Comparison of ENCODE assay signal across 24 cellular contexts in genomic region chrX:40908026-40908425, GRCh38.
DNase-seq lines count a peak whose midpoint lies in the region; ATAC-seq, FAIRE-seq and TF ChIP-seq lines count a peak whose summit lies in the region.
"Had no signal": no experiment of that assay in that cellular context is flagged by ENCODE, and none has a peak within 500 bp of the region (broad histone marks: within the 10 kb centered on the region; RNA-seq: fewer than 3 reads in every experiment).

No MANE protein-coding gene starts in this region.

- ATAC-seq in HG03025 (IDR thresholded peaks at IDR 0.05; ENCODE audit: low FRiP score, unreplicated experiment) (no peak), GM19467 (IDR thresholded peaks at IDR 0.05; ENCODE audit: unreplicated experiment) (no peak), GM21528 (IDR thresholded peaks at IDR 0.05; ENCODE audit: low FRiP score, unreplicated experiment) (no peak)
- ATAC-seq: left cardiac atrium; Right ventricle myocardium inferior; stimulated activated naive B cell treated with anti-CD40 and anti-IgM and Interleukin-4, amounts not matched to agents 10 μg/mL and 1 μg/mL and 100 μg/mL, for 72 hours had no signal

- no peak for DNase-seq in HTR-8/SVneo (ENCODE audit: insufficient read length, low spot score)
- DNase-seq in astrocyte (ENCODE audit: low read depth), result peak; percentile 64
- DNase-seq in fibroblast of villous mesenchyme (ENCODE audit: low read depth), result peak; percentile 11
- DNase-seq in SW 1271 (lab: John Stamatoyannopoulos, UW), result no peak
- DNase-seq: activated CD4-positive, alpha-beta T cell treated with anti-CD3 and anti-CD28 coated beads for 1 hour; activated CD8-positive, alpha-beta memory T cell treated with anti-CD3 and anti-CD28 coated beads for 24 hours; activated naive CD4-positive, alpha-beta T cell treated with anti-CD3 and anti-CD28 coated beads for 36 hours; activated T-cell treated with anti-CD3 and anti-CD28 coated beads, Interleukin-2, amount 50 U/mL, for 48 hours; cerebellar nuclear complex; GOT3; head of caudate nucleus; left cardiac atrium; NCI-H1694; NCI-H69; nucleus accumbens; stimulated activated CD4-positive, alpha-beta T cell treated with anti-CD3 and anti-CD28 coated beads, Interleukin-2, amount 100 ng/mL, for 48 hours; stimulated activated naive B cell treated with anti-CD40 and anti-IgM and Interleukin-4, amounts not matched to agents 10 μg/mL and 1 μg/mL and 100 μg/mL, for 72 hours; testis had no signal

- H3K9me3 Mint-ChIP-seq in astrocyte (ENCODE audit: unreplicated experiment), result no peaks in the 10 kb centered on the region
- H3K9me3 Mint-ChIP-seq: activated naive CD4-positive, alpha-beta T cell treated with anti-CD3 and anti-CD28 coated beads for 36 hours; memory B cell had no signal

- H3K4me1 Mint-ChIP-seq in astrocyte (ENCODE audit: low read depth, unreplicated experiment), result peaks cover 22% of the 10 kb centered on the region
- H3K4me1 Mint-ChIP-seq: B cell, memory B cell had no signal

- no peak for TF ChIP-seq CTCF in astrocyte (IDR thresholded peaks at IDR 0.05; ENCODE audit: insufficient read depth, low read depth, low read length)
- TF ChIP-seq CTCF in fibroblast of villous mesenchyme (IDR thresholded peaks at IDR 0.05; ENCODE audit: insufficient read depth, low read depth, low read length), result no peak

- H3K9ac ChIP-seq in astrocyte (ENCODE audit: low read length), result no peak overlapping the region

- H3K27me3 ChIP-seq in astrocyte (ENCODE audit: insufficient read depth, low read length), result no peaks in the 10 kb centered on the region
- H3K27me3 ChIP-seq: testis had no signal

- no peaks in the 10 kb centered on the region for H4K20me1 ChIP-seq in astrocyte (ENCODE audit: insufficient read depth, low read length)

- peak overlapping the region; percentile 99 for H3K27ac ChIP-seq in astrocyte (ENCODE audit: low read depth, low read length)
- H3K27ac ChIP-seq: testis had no signal

- FAIRE-seq in HTR-8/SVneo (lab: Jason Lieb, UNC) (peak; percentile 31), astrocyte (lab: Jason Lieb, UNC) (peak; percentile 75)

- H3K27me3 Mint-ChIP-seq in astrocyte (ENCODE audit: low read depth, unreplicated experiment), result no peaks in the 10 kb centered on the region
- H3K27me3 Mint-ChIP-seq: B cell, memory B cell had no signal

- H3K36me3 Mint-ChIP-seq in astrocyte (ENCODE audit: low read depth, unreplicated experiment), result no peaks in the 10 kb centered on the region
- H3K36me3 Mint-ChIP-seq: memory B cell; stimulated activated naive B cell treated with anti-CD40 and anti-IgM and Interleukin-4, amounts not matched to agents 10 μg/mL and 1 μg/mL and 100 μg/mL, for 72 hours had no signal

- no peaks in the 10 kb centered on the region for H3K36me3 ChIP-seq in astrocyte (ENCODE audit: insufficient read depth, low read length)

- no peak overlapping the region for H3K4me3 Mint-ChIP-seq in astrocyte (ENCODE audit: unreplicated experiment)
- H3K4me3 Mint-ChIP-seq: activated naive CD4-positive, alpha-beta T cell treated with anti-CD3 and anti-CD28 coated beads for 36 hours; B cell; memory B cell; stimulated activated naive B cell treated with anti-CD40 and anti-IgM and Interleukin-4, amounts not matched to agents 10 μg/mL and 1 μg/mL and 100 μg/mL, for 72 hours had no signal

- no peak overlapping the region for H3K4me3 ChIP-seq in astrocyte (ENCODE audit: insufficient read depth, low read depth, low read length)
- no peak overlapping the region for H3K4me3 ChIP-seq in fibroblast of villous mesenchyme (ENCODE audit: low read depth, low read length)
- H3K4me3 ChIP-seq: testis had no signal

- peaks cover 16% of the 10 kb centered on the region for H3K4me1 ChIP-seq in astrocyte (ENCODE audit: insufficient read depth, low read length)
- H3K4me1 ChIP-seq: testis had no signal

- H3K27ac Mint-ChIP-seq in astrocyte (ENCODE audit: unreplicated experiment), result peak overlapping the region; percentile 97
- H3K27ac Mint-ChIP-seq: activated naive CD4-positive, alpha-beta T cell treated with anti-CD3 and anti-CD28 coated beads for 36 hours; B cell; memory B cell; stimulated activated naive B cell treated with anti-CD40 and anti-IgM and Interleukin-4, amounts not matched to agents 10 μg/mL and 1 μg/mL and 100 μg/mL, for 72 hours had no signal

- no peak overlapping the region for H2AFZ ChIP-seq in astrocyte (ENCODE audit: low read depth, low read length)

- H3K9me3 ChIP-seq in astrocyte (ENCODE audit: insufficient read depth, low read depth, low read length), result no peaks in the 10 kb centered on the region
- H3K9me3 ChIP-seq: testis had no signal

- H3K4me2 ChIP-seq in astrocyte (ENCODE audit: low read length), result no peak overlapping the region

- no peaks in the 10 kb centered on the region for H3K79me2 ChIP-seq in astrocyte (ENCODE audit: insufficient read depth, low read length)

Comparison
In these comparisons a context has a peak if more than half of its experiments do, and no peak if none do; other contexts are left out.
1. DNase-seq: peak in astrocyte (single experiment) and fibroblast of villous mesenchyme (single experiment); none in HTR-8/SVneo (single experiment) and SW 1271 (0 of 2).